In the genomic region with DNA sequence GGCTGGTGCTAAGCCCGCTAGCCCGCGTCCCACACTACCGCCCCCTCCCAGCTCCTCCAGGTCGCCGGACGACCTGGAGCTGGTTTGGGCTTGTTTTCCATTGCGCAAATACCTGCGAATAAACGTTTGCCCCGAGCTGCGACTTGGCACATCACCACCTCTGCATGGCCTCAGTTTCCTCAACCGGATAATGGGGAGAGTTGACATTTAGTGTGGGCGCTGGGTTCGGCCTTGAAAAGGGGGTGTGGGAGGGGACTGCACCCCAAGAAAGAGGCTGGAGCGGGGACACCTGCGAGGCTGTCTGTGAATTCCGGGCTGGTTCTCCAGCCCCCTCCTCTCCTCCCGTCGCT, we compare ENCODE assay signal across 8 cellular contexts. TPM values are rescaled to one million over a fixed set of nuclear protein-coding genes. Genes with fewer than 3 reads are reported as not detected.
DNase-seq lines count a peak whose midpoint lies in the region; ATAC-seq lines count a peak whose summit lies in the region.

No MANE protein-coding gene starts in this region.

- peaks cover 78% of the 10 kb centered on the region for H3K4me1 Mint-ChIP-seq in stimulated activated naive CD8-positive, alpha-beta T cell treated with anti-CD3 and anti-CD28 coated beads, Interleukin-15, Interleukin-2, amounts not matched to agents 100 ng/mL and 50 ng/mL, for 24 hours (ENCODE audit: low read depth)

- peaks cover 7 to 11% of the 10 kb centered on the region in 2 donors for H3K9me3 Mint-ChIP-seq in activated naive CD4-positive, alpha-beta T cell treated with anti-CD3 and anti-CD28 coated beads, Interleukin-2, amount 50 U/mL, for 72 hours
- H3K9me3 Mint-ChIP-seq in stimulated activated naive CD8-positive, alpha-beta T cell treated with anti-CD3 and anti-CD28 coated beads, Interleukin-15, Interleukin-2, amounts not matched to agents 100 ng/mL and 50 ng/mL, for 24 hours: no peaks in the 10 kb centered on the region

- H2AFZ ChIP-seq in ACC112 (ENCODE audit: low read length, unreplicated experiment): peak overlapping the region; percentile 72

- peaks cover 11% of the 10 kb centered on the region for H3K4me1 ChIP-seq in ACC112 (ENCODE audit: control insufficient read depth, insufficient read depth, low read length, unreplicated experiment)

- no peak for ATAC-seq in activated naive CD4-positive, alpha-beta T cell treated with anti-CD3 and anti-CD28 coated beads, Interleukin-2, amount 50 U/mL, for 72 hours
- no peak for ATAC-seq in GM19452 (IDR thresholded peaks at IDR 0.05; ENCODE audit: unreplicated experiment)

- no peaks in the 10 kb centered on the region for H3K27me3 ChIP-seq in ACC112 (ENCODE audit: insufficient read depth, low read length)

- H3K9me3 ChIP-seq in iPS-18c (ENCODE audit: control insufficient read depth, insufficient read depth, low read length): peaks cover 2% of the 10 kb centered on the region

- H3K27me3 Mint-ChIP-seq in stimulated activated naive CD8-positive, alpha-beta T cell treated with anti-CD3 and anti-CD28 coated beads, Interleukin-15, Interleukin-2, amounts not matched to agents 100 ng/mL and 50 ng/mL, for 24 hours: no peaks in the 10 kb centered on the region

- H3K79me2 ChIP-seq in ACC112 (ENCODE audit: control insufficient read depth, insufficient read depth, low read length, unreplicated experiment): no peaks in the 10 kb centered on the region

- H3K4me3 ChIP-seq in ACC112 (ENCODE audit: low read depth, low read length) (peak overlapping the region; percentile 80), iPS-18c (ENCODE audit: insufficient read depth, low read depth, low read length) (peak overlapping the region; percentile 76)

- H3K36me3 ChIP-seq in ACC112 (ENCODE audit: insufficient read depth, low read length): no peaks in the 10 kb centered on the region

- H3K27ac ChIP-seq in ACC112 (ENCODE audit: low read depth, low read length): peak overlapping the region; percentile 92

- H3K27ac Mint-ChIP-seq in activated naive CD4-positive, alpha-beta T cell treated with anti-CD3 and anti-CD28 coated beads, Interleukin-2, amount 50 U/mL, for 72 hours: peak overlapping the region in 1 of 2 donors; percentile 98
- H3K27ac Mint-ChIP-seq in stimulated activated naive CD8-positive, alpha-beta T cell treated with anti-CD3 and anti-CD28 coated beads, Interleukin-15, Interleukin-2, amounts not matched to agents 100 ng/mL and 50 ng/mL, for 24 hours: peak overlapping the region; percentile 93

- DNase-seq in HCEC 1CT: peak; percentile 27
- DNase-seq in activated naive CD4-positive, alpha-beta T cell treated with anti-CD3 and anti-CD28 coated beads, Interleukin-2, amount 50 U/mL, for 72 hours (ENCODE audit: low spot score in 2 of 2): peak; percentile 27 to 77
- DNase-seq in kidney tubule cell (ENCODE audit: low spot score): no peak
- no peak for DNase-seq in NCI-H526 treated with DMSO at 0.1 percent for 48 hours (lab: John Stamatoyannopoulos, UW)

- H3K4me3 Mint-ChIP-seq in stimulated activated naive CD8-positive, alpha-beta T cell treated with anti-CD3 and anti-CD28 coated beads, Interleukin-15, Interleukin-2, amounts not matched to agents 100 ng/mL and 50 ng/mL, for 24 hours: peak overlapping the region; percentile 87

- peaks cover 11 to 12% of the 10 kb centered on the region in 2 donors for H3K36me3 Mint-ChIP-seq in activated naive CD4-positive, alpha-beta T cell treated with anti-CD3 and anti-CD28 coated beads, Interleukin-2, amount 50 U/mL, for 72 hours
- peaks cover 12% of the 10 kb centered on the region for H3K36me3 Mint-ChIP-seq in stimulated activated naive CD8-positive, alpha-beta T cell treated with anti-CD3 and anti-CD28 coated beads, Interleukin-15, Interleukin-2, amounts not matched to agents 100 ng/mL and 50 ng/mL, for 24 hours (ENCODE audit: low read depth)

RNA-seq across cellular contexts. Expression of a gene that starts 11.0 kb away (rescaled TPM):
- 100 to 1,000 TPM; 213 to 255 TPM for total RNA-seq in activated naive CD4-positive, alpha-beta T cell treated with anti-CD3 and anti-CD28 coated beads, Interleukin-2, amount 50 U/mL, for 72 hours

RNA-seq across cellular contexts. Expression of a gene that starts 18.2 kb away (rescaled TPM):
- 1 to 10 TPM in 1 of 2 donors, under 1 TPM in 1; 0.45 to 1.5 TPM for total RNA-seq in activated naive CD4-positive, alpha-beta T cell treated with anti-CD3 and anti-CD28 coated beads, Interleukin-2, amount 50 U/mL, for 72 hours

RNA-seq across cellular contexts. Expression of a gene that starts 30.4 kb away (rescaled TPM):
- 100 to 1,000 TPM; 280 to 379 TPM for total RNA-seq in activated naive CD4-positive, alpha-beta T cell treated with anti-CD3 and anti-CD28 coated beads, Interleukin-2, amount 50 U/mL, for 72 hours

RNA-seq across cellular contexts. Expression of a gene that starts 48.0 kb away (rescaled TPM):
- 10 to 100 TPM; 38.3 to 47.2 TPM for total RNA-seq in activated naive CD4-positive, alpha-beta T cell treated with anti-CD3 and anti-CD28 coated beads, Interleukin-2, amount 50 U/mL, for 72 hours

Comparison
In these comparisons a context has a peak if more than half of its experiments do, and no peak if none do; other contexts are left out.
1. DNase-seq: peak in HCEC 1CT (single experiment) and activated naive CD4-positive, alpha-beta T cell treated with anti-CD3 and anti-CD28 coated beads, Interleukin-2, amount 50 U/mL, for 72 hours (2 of 2); none in kidney tubule cell (single experiment) and NCI-H526 treated with DMSO at 0.1 percent for 48 hours (single experiment).